Comparison of ENCODE assay signal across 23 cellular contexts in genomic region chr1:167509587-167509986, GRCh38. TPM values are rescaled to one million over a fixed set of nuclear protein-coding genes. Genes with fewer than 3 reads are reported as not detected.
DNase-seq lines count a peak whose midpoint lies in the region; ATAC-seq lines count a peak whose summit lies in the region.
"Had no signal": no experiment of that assay in that cellular context is flagged by ENCODE, and none has a peak within 500 bp of the region (broad histone marks: within the 10 kb centered on the region; RNA-seq: fewer than 3 reads in every experiment).

No MANE protein-coding gene starts in this region.

- no peak for DNase-seq in activated naive CD4-positive, alpha-beta T cell treated with Interleukin-2 at 50 U/mL for 16 hours
- DNase-seq in activated CD4-positive, alpha-beta memory T cell treated with anti-CD3 and anti-CD28 coated beads, Interleukin-2, amount 10 ng/mL, durations not matched to agents 7 days and 5 days, result no peak
- no peak for DNase-seq in central memory CD8-positive, alpha-beta T cell (ENCODE audit: low spot score in 2 of 2)
- DNase-seq in NCI-H1694 treated with DMSO at 0.1 percent for 48 hours (lab: John Stamatoyannopoulos, UW), result no peak
- DNase-seq in HT-29 (ENCODE audit: low spot score), result no peak
- DNase-seq: activated B cell treated with CpG ODN at 0.5 μM for 24 hours; activated effector memory CD4-positive, alpha-beta T cell treated with anti-CD3 and anti-CD28 coated beads, Interleukin-2, amount 50 U/mL, for 16 hours; aorta; C1 segment of cervical spinal cord; dermis blood vessel endothelial cell; DMS 273 treated with DMSO at 0.1 percent for 48 hours; NCI-H1092 treated with DMSO at 0.1 percent for 48 hours; NCI-H2029; NCI-H2227 treated with DMSO at 0.1 percent for 48 hours; NCI-H748 treated with DMSO at 0.1 percent for 48 hours; SK-N-SH; stimulated activated CD4-positive, alpha-beta T cell treated with anti-CD3 and anti-CD28 coated beads, Interleukin-15, amount 100 ng/mL, for 24 hours; T1000 had no signal

- H3K36me3 Mint-ChIP-seq in activated naive CD4-positive, alpha-beta T cell treated with anti-CD3 and anti-CD28 coated beads, Interleukin-2, amount 50 U/mL, for 24 hours, result peaks cover 31% of the 10 kb centered on the region
- peaks cover 88% of the 10 kb centered on the region for H3K36me3 Mint-ChIP-seq in activated CD4-positive, alpha-beta memory T cell treated with anti-CD3 and anti-CD28 coated beads, Interleukin-2, amount 10 ng/mL, durations not matched to agents 7 days and 5 days (ENCODE audit: low read depth)
- H3K36me3 Mint-ChIP-seq in central memory CD8-positive, alpha-beta T cell (ENCODE audit: insufficient read depth), result peaks cover 59% of the 10 kb centered on the region
- peaks cover 68% of the 10 kb centered on the region for H3K36me3 Mint-ChIP-seq in stimulated activated naive CD8-positive, alpha-beta T cell treated with anti-CD3 and anti-CD28 coated beads, Interleukin-15, Interleukin-2, amounts not matched to agents 100 ng/mL and 50 ng/mL, for 24 hours (ENCODE audit: low read depth)
- H3K36me3 Mint-ChIP-seq: type B pancreatic cell had no signal

- CTCF ChIA-PET in activated CD4-positive, alpha-beta memory T cell treated with anti-CD3 and anti-CD28 coated beads, Interleukin-2, amount 10 ng/mL, durations not matched to agents 7 days and 5 days (lab: Charles Lee), result interaction anchor here (1.4 kb wide), 1 partner anchor 10 kb away, joined by 5 read pairs; no protein-coding TSS in a partner anchor

- H3K4me3 Mint-ChIP-seq in activated naive CD4-positive, alpha-beta T cell treated with anti-CD3 and anti-CD28 coated beads, Interleukin-2, amount 50 U/mL, for 24 hours, result peak overlapping the region; percentile 75
- peak overlapping the region; percentile 8 for H3K4me3 Mint-ChIP-seq in activated CD4-positive, alpha-beta memory T cell treated with anti-CD3 and anti-CD28 coated beads, Interleukin-2, amount 10 ng/mL, durations not matched to agents 7 days and 5 days
- H3K4me3 Mint-ChIP-seq in central memory CD8-positive, alpha-beta T cell, result peak overlapping the region; percentile 27
- peak overlapping the region; percentile 50 for H3K4me3 Mint-ChIP-seq in stimulated activated naive CD8-positive, alpha-beta T cell treated with anti-CD3 and anti-CD28 coated beads, Interleukin-15, Interleukin-2, amounts not matched to agents 100 ng/mL and 50 ng/mL, for 24 hours
- H3K4me3 Mint-ChIP-seq: activated B cell treated with CpG ODN at 0.5 μM for 24 hours, type B pancreatic cell had no signal

- POLR2A ChIA-PET in activated CD4-positive, alpha-beta memory T cell treated with anti-CD3 and anti-CD28 coated beads, Interleukin-2, amount 10 ng/mL, durations not matched to agents 7 days and 5 days (lab: Charles Lee), result interaction anchor here (0.9 to 4.0 kb wide), 6 partner anchors 7 to 54 kb away, joined by 3 to 34 read pairs (median 6); partner anchors contain the start of gene CD247

- peak overlapping the region; percentile 79 for H3K27ac Mint-ChIP-seq in activated naive CD4-positive, alpha-beta T cell treated with anti-CD3 and anti-CD28 coated beads, Interleukin-2, amount 50 U/mL, for 24 hours
- peak overlapping the region; percentile 32 for H3K27ac Mint-ChIP-seq in activated CD4-positive, alpha-beta memory T cell treated with anti-CD3 and anti-CD28 coated beads, Interleukin-2, amount 10 ng/mL, durations not matched to agents 7 days and 5 days
- H3K27ac Mint-ChIP-seq in central memory CD8-positive, alpha-beta T cell (ENCODE audit: low read depth), result peak overlapping the region; percentile 9
- peak overlapping the region; percentile 42 for H3K27ac Mint-ChIP-seq in stimulated activated naive CD8-positive, alpha-beta T cell treated with anti-CD3 and anti-CD28 coated beads, Interleukin-15, Interleukin-2, amounts not matched to agents 100 ng/mL and 50 ng/mL, for 24 hours
- H3K27ac Mint-ChIP-seq: activated B cell treated with CpG ODN at 0.5 μM for 24 hours, type B pancreatic cell had no signal

- H3K4me1 Mint-ChIP-seq in activated naive CD4-positive, alpha-beta T cell treated with anti-CD3 and anti-CD28 coated beads, Interleukin-2, amount 50 U/mL, for 24 hours, result peaks cover 93% of the 10 kb centered on the region
- H3K4me1 Mint-ChIP-seq in activated CD4-positive, alpha-beta memory T cell treated with anti-CD3 and anti-CD28 coated beads, Interleukin-2, amount 10 ng/mL, durations not matched to agents 7 days and 5 days, result peaks cover 81% of the 10 kb centered on the region
- H3K4me1 Mint-ChIP-seq in central memory CD8-positive, alpha-beta T cell, result peaks cover 84% of the 10 kb centered on the region
- peaks cover 95% of the 10 kb centered on the region for H3K4me1 Mint-ChIP-seq in stimulated activated naive CD8-positive, alpha-beta T cell treated with anti-CD3 and anti-CD28 coated beads, Interleukin-15, Interleukin-2, amounts not matched to agents 100 ng/mL and 50 ng/mL, for 24 hours (ENCODE audit: low read depth)
- H3K4me1 Mint-ChIP-seq: activated B cell treated with CpG ODN at 0.5 μM for 24 hours had no signal

- no peaks in the 10 kb centered on the region for H3K27me3 Mint-ChIP-seq in activated naive CD4-positive, alpha-beta T cell treated with anti-CD3 and anti-CD28 coated beads, Interleukin-2, amount 50 U/mL, for 24 hours
- H3K27me3 Mint-ChIP-seq in activated CD4-positive, alpha-beta memory T cell treated with anti-CD3 and anti-CD28 coated beads, Interleukin-2, amount 10 ng/mL, durations not matched to agents 7 days and 5 days, result no peaks in the 10 kb centered on the region
- H3K27me3 Mint-ChIP-seq in central memory CD8-positive, alpha-beta T cell, result no peaks in the 10 kb centered on the region
- H3K27me3 Mint-ChIP-seq in stimulated activated naive CD8-positive, alpha-beta T cell treated with anti-CD3 and anti-CD28 coated beads, Interleukin-15, Interleukin-2, amounts not matched to agents 100 ng/mL and 50 ng/mL, for 24 hours, result no peaks in the 10 kb centered on the region

- no peak for ATAC-seq in central memory CD8-positive, alpha-beta T cell (replicated peaks; ENCODE audit: extremely low read depth, poor library complexity, severe bottlenecking)
- ATAC-seq in GM19035 (IDR thresholded peaks at IDR 0.05; ENCODE audit: unreplicated experiment), result no peak

- no peaks in the 10 kb centered on the region for H3K9me3 Mint-ChIP-seq in activated naive CD4-positive, alpha-beta T cell treated with anti-CD3 and anti-CD28 coated beads, Interleukin-2, amount 50 U/mL, for 24 hours
- no peaks in the 10 kb centered on the region for H3K9me3 Mint-ChIP-seq in activated CD4-positive, alpha-beta memory T cell treated with anti-CD3 and anti-CD28 coated beads, Interleukin-2, amount 10 ng/mL, durations not matched to agents 7 days and 5 days
- H3K9me3 Mint-ChIP-seq in central memory CD8-positive, alpha-beta T cell, result no peaks in the 10 kb centered on the region
- no peaks in the 10 kb centered on the region for H3K9me3 Mint-ChIP-seq in stimulated activated naive CD8-positive, alpha-beta T cell treated with anti-CD3 and anti-CD28 coated beads, Interleukin-15, Interleukin-2, amounts not matched to agents 100 ng/mL and 50 ng/mL, for 24 hours
- H3K9me3 Mint-ChIP-seq: activated B cell treated with CpG ODN at 0.5 μM for 24 hours, type B pancreatic cell had no signal

RNA-seq across cellular contexts. Expression of gene CD247, which starts 8.7 kb away (rescaled TPM):
- 100 to 1,000 TPM; 239 to 242 TPM for total RNA-seq in activated CD4-positive, alpha-beta memory T cell treated with anti-CD3 and anti-CD28 coated beads, Interleukin-2, amount 10 ng/mL, durations not matched to agents 7 days and 5 days
- not detected in 2 replicates for total RNA-seq in HT-29 (2014; rRNA removed; shearing (Covaris generic))
- total RNA-seq: dermis blood vessel endothelial cell, lung microvascular endothelial cell had no signal

RNA-seq across cellular contexts. Expression of gene CREG1, which starts 44.0 kb away (rescaled TPM):
- total RNA-seq in activated CD4-positive, alpha-beta memory T cell treated with anti-CD3 and anti-CD28 coated beads, Interleukin-2, amount 10 ng/mL, durations not matched to agents 7 days and 5 days, result 10 to 100 TPM; 19.5 TPM
- 27.4 and 31.9 TPM in 2 replicates for total RNA-seq in HT-29 (2014; rRNA removed; shearing (Covaris generic))

Comparison
In these comparisons a context has a peak if more than half of its experiments do, and no peak if none do; other contexts are left out.
1. H3K27ac Mint-ChIP-seq: peak in every context shown above with its lines; median percentile 79 in activated naive CD4-positive, alpha-beta T cell treated with anti-CD3 and anti-CD28 coated beads, Interleukin-2, amount 50 U/mL, for 24 hours; 42 in stimulated activated naive CD8-positive, alpha-beta T cell treated with anti-CD3 and anti-CD28 coated beads, Interleukin-15, Interleukin-2, amounts not matched to agents 100 ng/mL and 50 ng/mL, for 24 hours; 32 in activated CD4-positive, alpha-beta memory T cell treated with anti-CD3 and anti-CD28 coated beads, Interleukin-2, amount 10 ng/mL, durations not matched to agents 7 days and 5 days; 9 in central memory CD8-positive, alpha-beta T cell.
2. H3K4me3 Mint-ChIP-seq: peak in every context shown above with its lines; median percentile 75 in activated naive CD4-positive, alpha-beta T cell treated with anti-CD3 and anti-CD28 coated beads, Interleukin-2, amount 50 U/mL, for 24 hours; 50 in stimulated activated naive CD8-positive, alpha-beta T cell treated with anti-CD3 and anti-CD28 coated beads, Interleukin-15, Interleukin-2, amounts not matched to agents 100 ng/mL and 50 ng/mL, for 24 hours; 27 in central memory CD8-positive, alpha-beta T cell; 8 in activated CD4-positive, alpha-beta memory T cell treated with anti-CD3 and anti-CD28 coated beads, Interleukin-2, amount 10 ng/mL, durations not matched to agents 7 days and 5 days.
3. RNA of gene CD247, which starts 8.7 kb away (total RNA-seq): 239 to 242 TPM in activated CD4-positive, alpha-beta memory T cell treated with anti-CD3 and anti-CD28 coated beads, Interleukin-2, amount 10 ng/mL, durations not matched to agents 7 days and 5 days; not detected in HT-29; every median in the first group is over 100 times any median in the second.